In the genomic region with DNA sequence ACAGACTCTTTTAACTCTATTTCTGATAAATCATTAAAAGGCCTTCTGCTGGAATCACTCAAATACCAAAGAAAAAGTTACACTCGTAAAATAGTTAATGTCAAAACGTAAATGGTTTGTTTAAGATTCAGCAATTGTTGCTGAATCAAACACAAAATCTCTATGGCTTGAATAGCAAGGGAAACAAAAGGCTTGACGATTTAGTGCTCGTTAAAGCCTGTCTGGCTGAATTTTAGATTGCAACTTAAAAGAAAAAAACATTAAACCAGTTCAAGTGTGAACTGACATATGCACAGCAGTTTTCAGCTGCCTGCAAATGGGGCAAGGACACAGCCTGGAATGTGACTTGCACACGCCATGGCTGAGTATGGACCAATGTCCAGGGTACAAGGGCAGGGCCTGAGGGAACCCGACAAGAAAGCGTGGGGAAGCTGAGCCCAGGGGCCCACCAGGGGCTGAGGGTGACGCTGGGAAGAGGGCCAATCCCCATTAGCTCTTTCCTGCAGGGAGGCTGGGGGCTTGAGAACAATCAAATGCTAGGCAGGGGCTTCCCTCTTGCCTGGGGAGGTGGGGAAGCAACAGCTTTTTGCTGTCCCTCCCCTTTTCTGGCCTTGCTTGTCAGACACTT, we compare ENCODE assay signal across 1 cellular context.
TF ChIP-seq lines count a peak whose summit lies in the region.

No MANE protein-coding gene starts in this region.

TF ChIP-seq in HepG2, 621 proteins besides CTCF, POLR2A, EP300 and RAD21 (continued from another document and continues in another):
- TF ChIP-seq, protein P1, sequence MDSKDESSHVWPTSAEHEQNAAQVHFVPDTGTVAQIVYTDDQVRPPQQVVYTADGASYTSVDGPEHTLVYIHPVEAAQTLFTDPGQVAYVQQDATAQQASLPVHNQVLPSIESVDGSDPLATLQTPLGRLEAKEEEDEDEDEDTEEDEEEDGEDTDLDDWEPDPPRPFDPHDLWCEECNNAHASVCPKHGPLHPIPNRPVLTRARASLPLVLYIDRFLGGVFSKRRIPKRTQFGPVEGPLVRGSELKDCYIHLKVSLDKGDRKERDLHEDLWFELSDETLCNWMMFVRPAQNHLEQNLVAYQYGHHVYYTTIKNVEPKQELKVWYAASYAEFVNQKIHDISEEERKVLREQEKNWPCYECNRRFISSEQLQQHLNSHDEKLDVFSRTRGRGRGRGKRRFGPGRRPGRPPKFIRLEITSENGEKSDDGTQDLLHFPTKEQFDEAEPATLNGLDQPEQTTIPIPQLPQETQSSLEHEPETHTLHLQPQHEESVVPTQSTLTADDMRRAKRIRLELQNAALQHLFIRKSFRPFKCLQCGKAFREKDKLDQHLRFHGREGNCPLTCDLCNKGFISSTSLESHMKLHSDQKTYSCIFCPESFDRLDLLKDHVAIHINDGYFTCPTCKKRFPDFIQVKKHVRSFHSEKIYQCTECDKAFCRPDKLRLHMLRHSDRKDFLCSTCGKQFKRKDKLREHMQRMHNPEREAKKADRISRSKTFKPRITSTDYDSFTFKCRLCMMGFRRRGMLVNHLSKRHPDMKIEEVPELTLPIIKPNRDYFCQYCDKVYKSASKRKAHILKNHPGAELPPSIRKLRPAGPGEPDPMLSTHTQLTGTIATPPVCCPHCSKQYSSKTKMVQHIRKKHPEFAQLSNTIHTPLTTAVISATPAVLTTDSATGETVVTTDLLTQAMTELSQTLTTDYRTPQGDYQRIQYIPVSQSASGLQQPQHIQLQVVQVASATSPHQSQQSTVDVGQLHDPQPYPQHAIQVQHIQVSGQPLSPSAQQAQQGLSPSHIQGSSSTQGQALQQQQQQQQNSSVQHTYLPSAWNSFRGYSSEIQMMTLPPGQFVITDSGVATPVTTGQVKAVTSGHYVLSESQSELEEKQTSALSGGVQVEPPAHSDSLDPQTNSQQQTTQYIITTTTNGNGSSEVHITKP (CRISPR knock-in tag; IDR thresholded peaks at IDR 0.05; ENCODE audit: low read depth) = no peak
- no peak for TF ChIP-seq ATF1 (CRISPR knock-in tag; IDR thresholded peaks at IDR 0.05)
- no peak for TF ChIP-seq ZFP62 (CRISPR knock-in tag; IDR thresholded peaks at IDR 0.05)
- no peak for TF ChIP-seq PTBP1 (IDR thresholded peaks at IDR 0.05; ENCODE audit: low read depth, low read length, poor library complexity, severe bottlenecking)
- TF ChIP-seq ZMYM4 (CRISPR knock-in tag; IDR thresholded peaks at IDR 0.05) = peak; percentile 65
- peak; percentile 52; the same call in 1 of the 2 replicates for TF ChIP-seq ZFX (CRISPR knock-in tag; IDR thresholded peaks at IDR 0.05; ENCODE audit: low read depth)
- TF ChIP-seq CENPBD1 (CRISPR knock-in tag; IDR thresholded peaks at IDR 0.05; ENCODE audit: borderline replicate concordance, low read depth) = no peak
- TF ChIP-seq HDAC2 (CRISPR knock-in tag; IDR thresholded peaks at IDR 0.05) = peak; percentile 70; the same call in 1 of the 2 replicates
- TF ChIP-seq, protein P2, sequence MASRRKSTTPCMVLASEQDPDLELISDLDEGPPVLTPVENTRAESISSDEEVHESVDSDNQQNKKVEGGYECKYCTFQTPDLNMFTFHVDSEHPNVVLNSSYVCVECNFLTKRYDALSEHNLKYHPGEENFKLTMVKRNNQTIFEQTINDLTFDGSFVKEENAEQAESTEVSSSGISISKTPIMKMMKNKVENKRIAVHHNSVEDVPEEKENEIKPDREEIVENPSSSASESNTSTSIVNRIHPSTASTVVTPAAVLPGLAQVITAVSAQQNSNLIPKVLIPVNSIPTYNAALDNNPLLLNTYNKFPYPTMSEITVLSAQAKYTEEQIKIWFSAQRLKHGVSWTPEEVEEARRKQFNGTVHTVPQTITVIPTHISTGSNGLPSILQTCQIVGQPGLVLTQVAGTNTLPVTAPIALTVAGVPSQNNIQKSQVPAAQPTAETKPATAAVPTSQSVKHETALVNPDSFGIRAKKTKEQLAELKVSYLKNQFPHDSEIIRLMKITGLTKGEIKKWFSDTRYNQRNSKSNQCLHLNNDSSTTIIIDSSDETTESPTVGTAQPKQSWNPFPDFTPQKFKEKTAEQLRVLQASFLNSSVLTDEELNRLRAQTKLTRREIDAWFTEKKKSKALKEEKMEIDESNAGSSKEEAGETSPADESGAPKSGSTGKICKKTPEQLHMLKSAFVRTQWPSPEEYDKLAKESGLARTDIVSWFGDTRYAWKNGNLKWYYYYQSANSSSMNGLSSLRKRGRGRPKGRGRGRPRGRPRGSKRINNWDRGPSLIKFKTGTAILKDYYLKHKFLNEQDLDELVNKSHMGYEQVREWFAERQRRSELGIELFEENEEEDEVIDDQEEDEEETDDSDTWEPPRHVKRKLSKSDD (CRISPR knock-in tag; IDR thresholded peaks at IDR 0.05; ENCODE audit: low read depth) = peak; percentile 45; the same call in 1 of the 2 replicates
- TF ChIP-seq RFXANK (CRISPR knock-in tag; IDR thresholded peaks at IDR 0.05) = no peak
- peak; percentile 72 for TF ChIP-seq ARID5B (CRISPR knock-in tag; IDR thresholded peaks at IDR 0.05)
- no peak for TF ChIP-seq SRSF1 (optimal IDR thresholded peaks at IDR 0.05; ENCODE audit: low read depth, low read length)
- TF ChIP-seq JUNB (CRISPR knock-in tag; IDR thresholded peaks at IDR 0.05; ENCODE audit: borderline replicate concordance) = no peak
- TF ChIP-seq, protein P3, sequence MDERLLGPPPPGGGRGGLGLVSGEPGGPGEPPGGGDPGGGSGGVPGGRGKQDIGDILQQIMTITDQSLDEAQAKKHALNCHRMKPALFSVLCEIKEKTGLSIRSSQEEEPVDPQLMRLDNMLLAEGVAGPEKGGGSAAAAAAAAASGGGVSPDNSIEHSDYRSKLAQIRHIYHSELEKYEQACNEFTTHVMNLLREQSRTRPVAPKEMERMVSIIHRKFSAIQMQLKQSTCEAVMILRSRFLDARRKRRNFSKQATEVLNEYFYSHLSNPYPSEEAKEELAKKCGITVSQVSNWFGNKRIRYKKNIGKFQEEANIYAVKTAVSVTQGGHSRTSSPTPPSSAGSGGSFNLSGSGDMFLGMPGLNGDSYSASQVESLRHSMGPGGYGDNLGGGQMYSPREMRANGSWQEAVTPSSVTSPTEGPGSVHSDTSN (CRISPR knock-in tag; IDR thresholded peaks at IDR 0.05) = no peak
- TF ChIP-seq, protein P4, sequence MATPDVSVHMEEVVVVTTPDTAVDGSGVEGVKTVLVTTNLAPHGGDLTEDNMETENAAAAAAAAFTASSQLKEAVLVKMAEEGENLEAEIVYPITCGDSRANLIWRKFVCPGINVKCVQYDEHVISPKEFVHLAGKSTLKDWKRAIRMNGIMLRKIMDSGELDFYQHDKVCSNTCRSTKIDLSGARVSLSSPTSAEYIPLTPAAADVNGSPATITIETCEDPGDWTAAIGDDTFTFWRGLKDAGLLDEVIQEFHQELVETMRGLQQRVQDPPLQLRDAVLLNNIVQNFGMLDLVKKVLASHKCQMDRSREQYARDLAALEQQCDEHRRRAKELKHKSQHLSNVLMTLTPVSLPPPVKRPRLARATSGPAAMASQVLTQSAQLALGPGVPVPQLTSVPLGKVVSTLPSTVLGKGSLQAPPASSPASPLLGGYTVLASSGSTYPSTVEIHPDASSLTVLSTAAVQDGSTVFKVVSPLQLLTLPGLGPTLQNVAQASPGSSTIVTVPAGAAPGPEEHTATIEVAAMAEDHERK (CRISPR knock-in tag; IDR thresholded peaks at IDR 0.05; ENCODE audit: low read depth) = no peak
- TF ChIP-seq NR2F6 (IDR thresholded peaks at IDR 0.05) = 0 out of 2 replicates have a peak, but pooled peaks have one; percentile 17
- 0 out of 2 replicates have a peak, but pooled peaks have one; percentile 55 for TF ChIP-seq NR2F6 (CRISPR knock-in tag; IDR thresholded peaks at IDR 0.05)
- TF ChIP-seq, protein P5, sequence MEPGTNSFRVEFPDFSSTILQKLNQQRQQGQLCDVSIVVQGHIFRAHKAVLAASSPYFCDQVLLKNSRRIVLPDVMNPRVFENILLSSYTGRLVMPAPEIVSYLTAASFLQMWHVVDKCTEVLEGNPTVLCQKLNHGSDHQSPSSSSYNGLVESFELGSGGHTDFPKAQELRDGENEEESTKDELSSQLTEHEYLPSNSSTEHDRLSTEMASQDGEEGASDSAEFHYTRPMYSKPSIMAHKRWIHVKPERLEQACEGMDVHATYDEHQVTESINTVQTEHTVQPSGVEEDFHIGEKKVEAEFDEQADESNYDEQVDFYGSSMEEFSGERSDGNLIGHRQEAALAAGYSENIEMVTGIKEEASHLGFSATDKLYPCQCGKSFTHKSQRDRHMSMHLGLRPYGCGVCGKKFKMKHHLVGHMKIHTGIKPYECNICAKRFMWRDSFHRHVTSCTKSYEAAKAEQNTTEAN (CRISPR knock-in tag; conservative IDR thresholded peaks at IDR 0.05) = peak; percentile 67; the same call in 1 of the 2 replicates
- TF ChIP-seq, protein P6, sequence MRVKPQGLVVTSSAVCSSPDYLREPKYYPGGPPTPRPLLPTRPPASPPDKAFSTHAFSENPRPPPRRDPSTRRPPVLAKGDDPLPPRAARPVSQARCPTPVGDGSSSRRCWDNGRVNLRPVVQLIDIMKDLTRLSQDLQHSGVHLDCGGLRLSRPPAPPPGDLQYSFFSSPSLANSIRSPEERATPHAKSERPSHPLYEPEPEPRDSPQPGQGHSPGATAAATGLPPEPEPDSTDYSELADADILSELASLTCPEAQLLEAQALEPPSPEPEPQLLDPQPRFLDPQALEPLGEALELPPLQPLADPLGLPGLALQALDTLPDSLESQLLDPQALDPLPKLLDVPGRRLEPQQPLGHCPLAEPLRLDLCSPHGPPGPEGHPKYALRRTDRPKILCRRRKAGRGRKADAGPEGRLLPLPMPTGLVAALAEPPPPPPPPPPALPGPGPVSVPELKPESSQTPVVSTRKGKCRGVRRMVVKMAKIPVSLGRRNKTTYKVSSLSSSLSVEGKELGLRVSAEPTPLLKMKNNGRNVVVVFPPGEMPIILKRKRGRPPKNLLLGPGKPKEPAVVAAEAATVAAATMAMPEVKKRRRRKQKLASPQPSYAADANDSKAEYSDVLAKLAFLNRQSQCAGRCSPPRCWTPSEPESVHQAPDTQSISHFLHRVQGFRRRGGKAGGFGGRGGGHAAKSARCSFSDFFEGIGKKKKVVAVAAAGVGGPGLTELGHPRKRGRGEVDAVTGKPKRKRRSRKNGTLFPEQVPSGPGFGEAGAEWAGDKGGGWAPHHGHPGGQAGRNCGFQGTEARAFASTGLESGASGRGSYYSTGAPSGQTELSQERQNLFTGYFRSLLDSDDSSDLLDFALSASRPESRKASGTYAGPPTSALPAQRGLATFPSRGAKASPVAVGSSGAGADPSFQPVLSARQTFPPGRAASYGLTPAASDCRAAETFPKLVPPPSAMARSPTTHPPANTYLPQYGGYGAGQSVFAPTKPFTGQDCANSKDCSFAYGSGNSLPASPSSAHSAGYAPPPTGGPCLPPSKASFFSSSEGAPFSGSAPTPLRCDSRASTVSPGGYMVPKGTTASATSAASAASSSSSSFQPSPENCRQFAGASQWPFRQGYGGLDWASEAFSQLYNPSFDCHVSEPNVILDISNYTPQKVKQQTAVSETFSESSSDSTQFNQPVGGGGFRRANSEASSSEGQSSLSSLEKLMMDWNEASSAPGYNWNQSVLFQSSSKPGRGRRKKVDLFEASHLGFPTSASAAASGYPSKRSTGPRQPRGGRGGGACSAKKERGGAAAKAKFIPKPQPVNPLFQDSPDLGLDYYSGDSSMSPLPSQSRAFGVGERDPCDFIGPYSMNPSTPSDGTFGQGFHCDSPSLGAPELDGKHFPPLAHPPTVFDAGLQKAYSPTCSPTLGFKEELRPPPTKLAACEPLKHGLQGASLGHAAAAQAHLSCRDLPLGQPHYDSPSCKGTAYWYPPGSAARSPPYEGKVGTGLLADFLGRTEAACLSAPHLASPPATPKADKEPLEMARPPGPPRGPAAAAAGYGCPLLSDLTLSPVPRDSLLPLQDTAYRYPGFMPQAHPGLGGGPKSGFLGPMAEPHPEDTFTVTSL (CRISPR knock-in tag; IDR thresholded peaks at IDR 0.05; ENCODE audit: borderline replicate concordance) = peak; percentile 41; the same call in 1 of the 2 replicates
- TF ChIP-seq JDP2 (CRISPR knock-in tag; IDR thresholded peaks at IDR 0.05; ENCODE audit: borderline replicate concordance) = no peak
- TF ChIP-seq DRAP1 (CRISPR knock-in tag; IDR thresholded peaks at IDR 0.05) = 0 out of 2 replicates have a peak, but pooled peaks have one; percentile 27
- no peak for TF ChIP-seq ZNF781 (CRISPR knock-in tag; IDR thresholded peaks at IDR 0.05; ENCODE audit: borderline replicate concordance, not compliant biosample characterization)
- no peak for TF ChIP-seq HOXA9 (CRISPR knock-in tag; IDR thresholded peaks at IDR 0.05; ENCODE audit: borderline replicate concordance)
- no peak for TF ChIP-seq RORA (CRISPR knock-in tag; IDR thresholded peaks at IDR 0.05)
- TF ChIP-seq YEATS4 (CRISPR knock-in tag; IDR thresholded peaks at IDR 0.05; ENCODE audit: borderline replicate concordance) = peak; percentile 51; the same call in 1 of the 2 replicates
- no peak for TF ChIP-seq KAT2B (IDR thresholded peaks at IDR 0.05; ENCODE audit: borderline replicate concordance, low read depth, low read length)
- no peak for TF ChIP-seq ZZZ3 (CRISPR knock-in tag; IDR thresholded peaks at IDR 0.05; ENCODE audit: borderline replicate concordance)
- peak; percentile 98 for TF ChIP-seq TEAD3 (CRISPR knock-in tag; optimal IDR thresholded peaks at IDR 0.05; ENCODE audit: borderline replicate concordance)
- TF ChIP-seq ZNF383 (CRISPR knock-in tag; IDR thresholded peaks at IDR 0.05; ENCODE audit: borderline replicate concordance) = no peak
- TF ChIP-seq ZC3H13 (CRISPR knock-in tag; IDR thresholded peaks at IDR 0.05) = no peak
- peak; percentile 13 to 27; a peak in 1 of 4 replicates for TF ChIP-seq NR2F1 (CRISPR knock-in tag; IDR thresholded peaks at IDR 0.05)
- TF ChIP-seq MAFF (IDR thresholded peaks at IDR 0.05; ENCODE audit: low read depth, low read length) = no peak
